Comparison of ENCODE assay signal across 14 cellular contexts in the genomic region with DNA sequence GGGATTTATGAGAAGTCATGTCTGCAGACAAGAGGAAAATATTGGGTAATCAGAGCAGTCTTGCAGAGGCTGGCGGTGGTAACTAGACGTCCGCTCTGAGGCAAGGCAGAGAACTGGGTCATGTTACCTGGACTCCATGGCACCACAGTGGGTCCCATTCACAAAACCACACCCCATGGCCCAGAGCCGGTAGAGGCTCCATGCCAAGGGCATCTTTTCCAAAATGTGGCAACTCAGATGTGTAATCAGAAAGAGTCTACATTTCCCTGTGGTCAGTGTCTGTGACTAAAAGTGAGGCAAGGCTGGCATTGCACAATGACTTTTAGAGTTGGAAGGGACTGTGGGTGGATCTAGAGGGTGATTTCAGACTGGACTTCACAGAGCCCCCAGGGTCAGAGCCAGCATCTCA.
DNase-seq lines count a peak whose midpoint lies in the region; ATAC-seq and TF ChIP-seq lines count a peak whose summit lies in the region.
"Had no signal": no experiment of that assay in that cellular context is flagged by ENCODE, and none has a peak within 500 bp of the region (broad histone marks: within the 10 kb centered on the region; RNA-seq: fewer than 3 reads in every experiment).

No MANE protein-coding gene starts in this region.

- 80% methylated on average over 4 of the region's 4 CpGs for WGBS in hepatocyte (ENCODE audit: low lambda C conversion rate, missing lambda C conversion rate)
- 90 to 94% methylated on average over 4 of the region's 4 CpGs for WGBS in aorta, 2 donors

- no peaks in the 10 kb centered on the region for H3K9me3 ChIP-seq in right atrium auricular region
- H3K9me3 ChIP-seq in left ventricle myocardium inferior (replicated peaks) = peaks cover 4% of the 10 kb centered on the region
- no peaks in the 10 kb centered on the region for H3K9me3 ChIP-seq in hepatocyte (ENCODE audit: low read depth)
- no peaks in the 10 kb centered on the region for H3K9me3 ChIP-seq in aorta (ENCODE audit: control insufficient read depth, low read length)

- H3K36me3 ChIP-seq in right atrium auricular region (no peaks in the 10 kb centered on the region), left ventricle myocardium inferior (no peaks in the 10 kb centered on the region), hepatocyte (replicated peaks; ENCODE audit: insufficient read depth, low read depth) (no peaks in the 10 kb centered on the region), aorta (ENCODE audit: control insufficient read depth in 1 of 2, insufficient read depth in 2 of 2, low read length in 1 of 2) (no peaks in the 10 kb centered on the region)

- no peaks in the 10 kb centered on the region for H3K79me2 ChIP-seq in hepatocyte

- no peaks in the 10 kb centered on the region for H3K27me3 ChIP-seq in right atrium auricular region
- H3K27me3 ChIP-seq in left ventricle myocardium inferior (ENCODE audit: low read depth) = no peaks in the 10 kb centered on the region
- H3K27me3 ChIP-seq in hepatocyte = no peaks in the 10 kb centered on the region
- H3K27me3 ChIP-seq in aorta (ENCODE audit: control insufficient read depth in 1 of 2, insufficient read depth in 2 of 2, low read length in 1 of 2) = no peaks in the 10 kb centered on the region

- no peak overlapping the region for H2AFZ ChIP-seq in hepatocyte

- peak; percentile 19 for ATAC-seq in aorta (ENCODE audit: low FRiP score)

- no peak overlapping the region for H3K4me3 ChIP-seq in right atrium auricular region
- H3K4me3 ChIP-seq in left ventricle myocardium inferior = no peak overlapping the region
- no peak overlapping the region for H3K4me3 ChIP-seq in hepatocyte
- no peak overlapping the region for H3K4me3 ChIP-seq in aorta (ENCODE audit: low read length in 2 of 2)

- H3K4me1 ChIP-seq in right atrium auricular region = no peaks in the 10 kb centered on the region
- no peaks in the 10 kb centered on the region for H3K4me1 ChIP-seq in left ventricle myocardium inferior
- H3K4me1 ChIP-seq in hepatocyte (ENCODE audit: insufficient read depth) = no peaks in the 10 kb centered on the region
- H3K4me1 ChIP-seq in aorta (ENCODE audit: control insufficient read depth in 1 of 2, insufficient read depth in 2 of 2, low read length in 2 of 2) = no peaks in the 10 kb centered on the region

- no peaks in the 10 kb centered on the region for H3K9me2 ChIP-seq in hepatocyte (replicated peaks; ENCODE audit: insufficient read depth)

- no peaks in the 10 kb centered on the region for H4K20me1 ChIP-seq in hepatocyte (ENCODE audit: insufficient read depth, poor library complexity, severe bottlenecking)

- H3K27ac ChIP-seq in right atrium auricular region = no peak overlapping the region
- H3K27ac ChIP-seq in left ventricle myocardium inferior (replicated peaks) = no peak overlapping the region
- no peak overlapping the region for H3K27ac ChIP-seq in hepatocyte
- H3K27ac ChIP-seq in aorta (ENCODE audit: low read depth in 1 of 2, low read length in 2 of 2) = no peak overlapping the region

- no peak overlapping the region for H3K4me2 ChIP-seq in hepatocyte

- DNase-seq in right atrium auricular region (ENCODE audit: low spot score) = peak; percentile 84
- no peak for DNase-seq in left ventricle myocardium inferior
- DNase-seq in T1000 (lab: John Stamatoyannopoulos, UW) = peak; percentile 16
- DNase-seq in hepatocyte (ENCODE audit: low spot score) = peak; percentile 33
- DNase-seq in aorta = peak in 1 of 2 donors; percentile 54
- DNase-seq in mucosa of gallbladder (ENCODE audit: low spot score) = no peak
- DNase-seq in NCI-H2171 (lab: John Stamatoyannopoulos, UW) = no peak
- no peak for DNase-seq in T-helper 9 cell
- DNase-seq: ACHN; activated naive CD4-positive, alpha-beta T cell treated with anti-CD3 and anti-CD28 coated beads for 36 hours; GF-D8; naive B cell; NCI-H510A treated with DMSO at 0.1 percent for 48 hours; stimulated activated CD4-positive, alpha-beta T cell treated with anti-CD3 and anti-CD28 coated beads, Interleukin-15, amount 100 ng/mL, for 24 hours had no signal

- TF ChIP-seq CTCF in right atrium auricular region (IDR thresholded peaks at IDR 0.05) = no peak
- TF ChIP-seq CTCF in left ventricle myocardium inferior (IDR thresholded peaks at IDR 0.05; ENCODE audit: borderline replicate concordance) = no peak
- TF ChIP-seq CTCF in hepatocyte (IDR thresholded peaks at IDR 0.05; ENCODE audit: poor library complexity) = no peak

- intact Hi-C loops in left ventricle myocardium inferior (cut with micrococcal nuclease) (no loop called here), aorta (cut with DNase I) (no loop called here)

Comparison
In these comparisons a context has a peak if more than half of its experiments do, and no peak if none do; other contexts are left out.
1. DNase-seq: peak in right atrium auricular region (single experiment), T1000 (single experiment) and hepatocyte (single experiment); none in left ventricle myocardium inferior (single experiment), mucosa of gallbladder (single experiment), NCI-H2171 (single experiment) and T-helper 9 cell (single experiment).